In genomic region chr17:9499041-9499440, GRCh38 we compare ENCODE assay signal across 8 cellular contexts.
"Had no signal": no experiment of that assay in that cellular context is flagged by ENCODE, and none has a peak within 500 bp of the region (broad histone marks: within the 10 kb centered on the region; RNA-seq: fewer than 3 reads in every experiment).

No MANE protein-coding gene starts in this region.

- ATAC-seq: GM23338, HCT116, K562 had no signal

- H3K4me3 ChIP-seq: GM23338, HAP-1, K562 had no signal

- DNase-seq: H7, HFFc6, IMR-90, KG1 had no signal
